ENCODE assay signal across 8 cellular contexts in genomic region chr3:33440328-33440577, GRCh38. TPM values are rescaled to one million over a fixed set of nuclear protein-coding genes. Genes with fewer than 3 reads are reported as not detected.
DNase-seq lines count a peak whose midpoint lies in the region; ATAC-seq and TF ChIP-seq lines count a peak whose summit lies in the region.

Gene UBP1, minus strand, starts transcription at chr3:33440405. Its CDS starts 557 bp downstream, at chr3:33439848.

- TF ChIP-seq CTCF in gastrocnemius medialis (IDR thresholded peaks at IDR 0.05 in 4 of 5, conservative IDR thresholded peaks at IDR 0.05 in 1 of 5): no peak

- H3K27me3 ChIP-seq in gastrocnemius medialis: no peaks in the 10 kb centered on the region

- TF ChIP-seq POLR2A in gastrocnemius medialis (IDR thresholded peaks at IDR 0.05): no peak

- peak within 1 kb of the TSS; percentile 92 to 95 (median 94) for H3K27ac ChIP-seq in gastrocnemius medialis

- H3K27ac Mint-ChIP-seq in activated naive CD4-positive, alpha-beta T cell treated with anti-CD3 and anti-CD28 coated beads, Interleukin-2, amount 50 U/mL, for 72 hours: peak within 1 kb of the TSS; percentile 98 to 100

- peak within 1 kb of the TSS; percentile 70 to 91 (median 80) for H3K4me3 ChIP-seq in gastrocnemius medialis

- no peaks in the 10 kb centered on the region for H3K36me3 ChIP-seq in gastrocnemius medialis

- peaks cover 39 to 43% of the 10 kb centered on the region in 2 donors for H3K4me1 ChIP-seq in gastrocnemius medialis

- in situ Hi-C loops in gastrocnemius medialis (cut with MboI; ENCODE audit: low sequenced_read_pairs in 4 of 4): no loop called here

- intact Hi-C loops in left ventricle myocardium superior (cut with micrococcal nuclease): no loop called here
- intact Hi-C loops in gastrocnemius medialis (cut with DNase I; ENCODE audit: low total_unique reads): loop anchor here (1.0 to 5.0 kb wide), 5 partner anchors 15 to 357 kb away; partner anchors contain the start of genes CLASP2, CRTAP and PDCD6IP

- H3K9me3 ChIP-seq in gastrocnemius medialis: no peaks in the 10 kb centered on the region

- ATAC-seq in activated naive CD4-positive, alpha-beta T cell treated with anti-CD3 and anti-CD28 coated beads, Interleukin-2, amount 50 U/mL, for 72 hours: no peak
- ATAC-seq in left ventricle myocardium superior: peak; percentile 94
- peak; percentile 61 to 63 for ATAC-seq in gastrocnemius medialis
- ATAC-seq in HG03095 (IDR thresholded peaks at IDR 0.05; ENCODE audit: unreplicated experiment): no peak

- DNase-seq in A172 (ENCODE audit: low spot score): no peak
- DNase-seq in HT-29 (ENCODE audit: low spot score): no peak
- DNase-seq in activated naive CD4-positive, alpha-beta T cell treated with anti-CD3 and anti-CD28 coated beads, Interleukin-2, amount 50 U/mL, for 72 hours (ENCODE audit: low spot score in 2 of 2): peak in 1 of 2 donors; percentile 99
- DNase-seq in left ventricle myocardium superior: peak; percentile 100
- no peak for DNase-seq in gastrocnemius medialis
- no peak for DNase-seq in NCI-H446 (lab: John Stamatoyannopoulos, UW)
- DNase-seq in NCI-H1417 treated with DMSO at 0.1 percent for 48 hours (lab: John Stamatoyannopoulos, UW): no peak

- peaks cover 0 to 5% of the 10 kb centered on the region in 2 donors for H3K9me3 Mint-ChIP-seq in activated naive CD4-positive, alpha-beta T cell treated with anti-CD3 and anti-CD28 coated beads, Interleukin-2, amount 50 U/mL, for 72 hours

- H3K36me3 Mint-ChIP-seq in activated naive CD4-positive, alpha-beta T cell treated with anti-CD3 and anti-CD28 coated beads, Interleukin-2, amount 50 U/mL, for 72 hours: peaks cover 21 to 25% of the 10 kb centered on the region in 2 donors

RNA-seq across cellular contexts. Expression of gene UBP1, which starts in this region (rescaled TPM):
- total RNA-seq in A172 (2014; rRNA removed; shearing (Covaris generic)): 32.6 and 34.5 TPM in 2 replicates
- total RNA-seq in HT-29 (2014; rRNA removed; shearing (Covaris generic)): 23.7 and 23.8 TPM in 2 replicates
- 10 to 100 TPM; 49.7 to 57.6 TPM for total RNA-seq in activated naive CD4-positive, alpha-beta T cell treated with anti-CD3 and anti-CD28 coated beads, Interleukin-2, amount 50 U/mL, for 72 hours
- total RNA-seq in left ventricle myocardium superior: 39.3 TPM
- total RNA-seq in gastrocnemius medialis: 10 to 100 TPM; 19.1 to 28.9 (median 24.2) TPM

Comparison
In these comparisons a context has a peak if more than half of its experiments do, and no peak if none do; other contexts are left out.
1. ATAC-seq: peak in left ventricle myocardium superior (single experiment) and gastrocnemius medialis (2 of 2); none in activated naive CD4-positive, alpha-beta T cell treated with anti-CD3 and anti-CD28 coated beads, Interleukin-2, amount 50 U/mL, for 72 hours (0 of 2) and HG03095 (single experiment).